22 cellular contexts compared by ENCODE assay signal in genomic region chr16:86198201-86199118, GRCh38.
DNase-seq lines count a peak whose midpoint lies in the region; ATAC-seq and TF ChIP-seq lines count a peak whose summit lies in the region.
"Had no signal": no experiment of that assay in that cellular context is flagged by ENCODE, and none has a peak within 500 bp of the region (broad histone marks: within the 10 kb centered on the region; RNA-seq: fewer than 3 reads in every experiment).

No MANE protein-coding gene starts in this region.

- H3K27me3 Mint-ChIP-seq in stimulated activated naive B cell treated with anti-CD40 and anti-IgM and Interleukin-4, amounts not matched to agents 10 μg/mL and 1 μg/mL and 100 μg/mL, for 72 hours, result peaks cover 50 to 87% of the 10 kb centered on the region in 2 donors
- H3K27me3 Mint-ChIP-seq in activated T-cell treated with anti-CD3 and anti-CD28 coated beads, Interleukin-2, amount 50 U/mL, for 24 hours, result peaks cover 84% of the 10 kb centered on the region

- no peaks in the 10 kb centered on the region for H3K9me3 Mint-ChIP-seq in stimulated activated naive B cell treated with anti-CD40 and anti-IgM and Interleukin-4, amounts not matched to agents 10 μg/mL and 1 μg/mL and 100 μg/mL, for 72 hours
- no peaks in the 10 kb centered on the region for H3K9me3 Mint-ChIP-seq in activated T-cell treated with anti-CD3 and anti-CD28 coated beads, Interleukin-2, amount 50 U/mL, for 24 hours
- H3K9me3 Mint-ChIP-seq: mesothelial cell of epicardium had no signal

- ATAC-seq in upper lobe of left lung (ENCODE audit: low FRiP score in 2 of 2) (no peak), GM21786 (IDR thresholded peaks at IDR 0.05; ENCODE audit: unreplicated experiment) (no peak), GM21619 (IDR thresholded peaks at IDR 0.05; ENCODE audit: unreplicated experiment) (no peak)
- no peak for ATAC-seq in stimulated activated naive B cell treated with anti-CD40 and anti-IgM and Interleukin-4, amounts not matched to agents 10 μg/mL and 1 μg/mL and 100 μg/mL, for 72 hours (replicated peaks)
- ATAC-seq: foreskin keratinocyte had no signal

- H3K4me1 Mint-ChIP-seq in stimulated activated naive B cell treated with anti-CD40 and anti-IgM and Interleukin-4, amounts not matched to agents 10 μg/mL and 1 μg/mL and 100 μg/mL, for 72 hours, result no peaks in the 10 kb centered on the region
- no peaks in the 10 kb centered on the region for H3K4me1 Mint-ChIP-seq in activated T-cell treated with anti-CD3 and anti-CD28 coated beads, Interleukin-2, amount 50 U/mL, for 24 hours (ENCODE audit: low read depth)
- H3K4me1 Mint-ChIP-seq: B cell had no signal

- no peak for TF ChIP-seq EP300 in upper lobe of left lung (IDR thresholded peaks at IDR 0.05)

- peaks cover 0 to 5% of the 10 kb centered on the region in 2 donors for H3K27me3 ChIP-seq in esophagus (ENCODE audit: control insufficient read depth in 1 of 2, insufficient read depth in 2 of 2, low read length in 2 of 2)
- no peaks in the 10 kb centered on the region for H3K27me3 ChIP-seq in muscle layer of colon (ENCODE audit: control insufficient read depth in 1 of 2, insufficient read depth in 2 of 2, low read length in 2 of 2)
- peaks cover 0 to 6% (median 0%) of the 10 kb centered on the region in 4 donors for H3K27me3 ChIP-seq in upper lobe of left lung

- no peak overlapping the region for H3K4me3 Mint-ChIP-seq in stimulated activated naive B cell treated with anti-CD40 and anti-IgM and Interleukin-4, amounts not matched to agents 10 μg/mL and 1 μg/mL and 100 μg/mL, for 72 hours
- no peak overlapping the region for H3K4me3 Mint-ChIP-seq in activated T-cell treated with anti-CD3 and anti-CD28 coated beads, Interleukin-2, amount 50 U/mL, for 24 hours
- H3K4me3 Mint-ChIP-seq: B cell, mesothelial cell of epicardium had no signal

- H3K4me1 ChIP-seq in esophagus (ENCODE audit: control insufficient read depth in 2 of 2, insufficient read depth in 2 of 2, low read length in 1 of 2) (peaks cover 0 to 2% of the 10 kb centered on the region in 2 donors), muscle layer of colon (ENCODE audit: insufficient read depth, low read length) (peaks cover 26% of the 10 kb centered on the region), upper lobe of left lung (peaks cover 0 to 6% (median 3%) of the 10 kb centered on the region in 4 donors)
- H3K4me1 ChIP-seq: foreskin keratinocyte, tibial artery had no signal

- no peak for TF ChIP-seq CTCF in upper lobe of left lung (IDR thresholded peaks at IDR 0.05)

- WGBS in esophagus, 2 donors, result 31 to 34% methylated on average over 29 of the region's 29 CpGs
- WGBS in upper lobe of left lung, 2 donors, result 32 to 34% methylated on average over 20 to 29 of the region's 29 CpGs

- H3K4me3 ChIP-seq in esophagus (ENCODE audit: low read depth in 1 of 2, low read length in 2 of 2), result no peak overlapping the region
- H3K4me3 ChIP-seq in muscle layer of colon (ENCODE audit: low read depth in 1 of 2, low read length in 2 of 2), result peak overlapping the region; percentile 50 to 54
- peak overlapping the region in 3 of 4 donors; percentile 1 to 33 (median 12) for H3K4me3 ChIP-seq in upper lobe of left lung
- H3K4me3 ChIP-seq: coronary artery, tibial artery had no signal

- DNase-seq in NCI-H1417 (lab: John Stamatoyannopoulos, UW) (peak in 2 of 3 experiments; percentile 52 to 65), upper lobe of left lung (no peak)
- no peak for DNase-seq in stimulated activated naive B cell treated with anti-CD40 and anti-IgM and Interleukin-4, amounts not matched to agents 10 μg/mL and 1 μg/mL and 100 μg/mL, for 72 hours
- DNase-seq in activated T-cell treated with anti-CD3 and anti-CD28 coated beads, Interleukin-2, amount 50 U/mL, for 24 hours, result no peak
- DNase-seq: activated CD4-positive, alpha-beta T cell treated with anti-CD3 and anti-CD28 coated beads for 48 hours; activated CD8-positive, alpha-beta memory T cell treated with anti-CD3 and anti-CD28 coated beads, Interleukin-2, amount 50 U/mL, for 4 hours; activated effector memory CD4-positive, alpha-beta T cell treated with anti-CD3 and anti-CD28 coated beads, Interleukin-2, amount 50 U/mL, for 16 hours; brain microvascular endothelial cell; foreskin keratinocyte; GOT3; NCI-H1436; NCI-H2171; stimulated activated naive CD4-positive, alpha-beta T cell; tibial artery had no signal

- TF ChIP-seq POLR2A in upper lobe of left lung (IDR thresholded peaks at IDR 0.05), result no peak

- peak overlapping the region; percentile 89 for H3K9ac ChIP-seq in muscle layer of colon (ENCODE audit: low read length)

- no peak overlapping the region for H3K27ac Mint-ChIP-seq in stimulated activated naive B cell treated with anti-CD40 and anti-IgM and Interleukin-4, amounts not matched to agents 10 μg/mL and 1 μg/mL and 100 μg/mL, for 72 hours
- H3K27ac Mint-ChIP-seq in activated T-cell treated with anti-CD3 and anti-CD28 coated beads, Interleukin-2, amount 50 U/mL, for 24 hours, result no peak overlapping the region
- H3K27ac Mint-ChIP-seq: B cell, mesothelial cell of epicardium had no signal

- H3K36me3 ChIP-seq in esophagus (ENCODE audit: control insufficient read depth in 2 of 2, insufficient read depth in 2 of 2, low read length in 1 of 2) (no peaks in the 10 kb centered on the region), muscle layer of colon (ENCODE audit: insufficient read depth, low read length) (no peaks in the 10 kb centered on the region), upper lobe of left lung (no peaks in the 10 kb centered on the region)
- H3K36me3 ChIP-seq: brain microvascular endothelial cell, tibial artery had no signal

- H3K27ac ChIP-seq in esophagus (ENCODE audit: low read depth in 2 of 2, low read length in 1 of 2) (peak overlapping the region; percentile 68 to 71), muscle layer of colon (ENCODE audit: low read depth, low read length) (peak overlapping the region; percentile 95), upper lobe of left lung (peak overlapping the region; percentile 71 to 89 (median 82))
- H3K27ac ChIP-seq: brain microvascular endothelial cell, coronary artery, foreskin keratinocyte, RWPE1, tibial artery had no signal

- no peaks in the 10 kb centered on the region for H3K9me3 ChIP-seq in esophagus (ENCODE audit: control insufficient read depth in 2 of 2, insufficient read depth in 1 of 2, low read depth in 1 of 2, low read length in 1 of 2)
- H3K9me3 ChIP-seq in muscle layer of colon (ENCODE audit: low read length), result no peaks in the 10 kb centered on the region
- no peaks in the 10 kb centered on the region for H3K9me3 ChIP-seq in upper lobe of left lung
- H3K9me3 ChIP-seq: tibial artery had no signal

- no peaks in the 10 kb centered on the region for H3K36me3 Mint-ChIP-seq in stimulated activated naive B cell treated with anti-CD40 and anti-IgM and Interleukin-4, amounts not matched to agents 10 μg/mL and 1 μg/mL and 100 μg/mL, for 72 hours
- no peaks in the 10 kb centered on the region for H3K36me3 Mint-ChIP-seq in activated T-cell treated with anti-CD3 and anti-CD28 coated beads, Interleukin-2, amount 50 U/mL, for 24 hours (ENCODE audit: low read depth)
- H3K36me3 Mint-ChIP-seq: mesothelial cell of epicardium had no signal

Comparison
In these comparisons a context has a peak if more than half of its experiments do, and no peak if none do; other contexts are left out.
1. DNase-seq: peak in NCI-H1417 (2 of 3); none in upper lobe of left lung (0 of 2), stimulated activated naive B cell treated with anti-CD40 and anti-IgM and Interleukin-4, amounts not matched to agents 10 μg/mL and 1 μg/mL and 100 μg/mL, for 72 hours (single experiment) and activated T-cell treated with anti-CD3 and anti-CD28 coated beads, Interleukin-2, amount 50 U/mL, for 24 hours (single experiment).
2. H3K4me3 ChIP-seq: peak in muscle layer of colon (2 of 2) and upper lobe of left lung (3 of 4); none in esophagus (0 of 2).
3. Peak in every context shown above with its lines, with median percentiles within 50 percentile points of each other: H3K27ac ChIP-seq.